Comparison of ENCODE assay signal across 8 cellular contexts in genomic region chr19:42034640-42035384, GRCh38. TPM values are rescaled to one million over a fixed set of nuclear protein-coding genes. Genes with fewer than 3 reads are reported as not detected.
DNase-seq lines count a peak whose midpoint lies in the region; ATAC-seq, FAIRE-seq and TF ChIP-seq lines count a peak whose summit lies in the region.
"Not testable (repeated sequence)": the region's sequence is repeated elsewhere in the genome, so short reads cannot be mapped to it uniquely, and the experiment has no call there.

No MANE protein-coding gene starts in this region.

- not testable (repeated sequence) for H3K9me3 ChIP-seq in RWPE2 (ENCODE audit: severe bottlenecking); effector memory CD4-positive, alpha-beta T cell (ENCODE audit: control insufficient read depth, low read length)

- TF ChIP-seq CTCF in NB4 (IDR thresholded peaks at IDR 0.05; ENCODE audit: low read depth, low read length) = peak; percentile 71
- peak; percentile 83 for TF ChIP-seq CTCF in RWPE2 (IDR thresholded peaks at IDR 0.05; ENCODE audit: poor library complexity, severe bottlenecking)

- peak overlapping the region; percentile 57 for H3K4me3 ChIP-seq in ACC112 (ENCODE audit: low read depth, low read length)
- not testable (repeated sequence) for H3K4me3 ChIP-seq in NB4 (ENCODE audit: low read depth, low read length); RWPE2 (ENCODE audit: severe bottlenecking); effector memory CD4-positive, alpha-beta T cell (ENCODE audit: insufficient read depth, low read depth, low read length, poor library complexity, severe bottlenecking)

- peak; percentile 57 for DNase-seq in GM12892 (ENCODE audit: insufficient read length)
- DNase-seq in NB4 (ENCODE audit: low read depth) = peak; percentile 61
- DNase-seq in RWPE2 (ENCODE audit: low spot score); left lobe of liver (ENCODE audit: low spot score): not testable (repeated sequence)
- peak; percentile 57 for DNase-seq in activated T-cell treated with anti-CD3 and anti-CD28 coated beads for 4 hours
- peak; percentile 11 to 54 (median 29) for DNase-seq in effector memory CD4-positive, alpha-beta T cell
- DNase-seq in stimulated activated CD4-positive, alpha-beta T cell treated with anti-CD3 and anti-CD28 coated beads, Interleukin-1b, Interleukin-23, amount 100 ng/mL, for 1 hour (ENCODE audit: low read depth in 2 of 2) = peak; percentile 41 to 43

- not testable (repeated sequence) for H2AFZ ChIP-seq in ACC112 (ENCODE audit: low read length, unreplicated experiment)

- TF ChIP-seq POLR2A in GM12892 (IDR thresholded peaks at IDR 0.05; ENCODE audit: low read depth, low read length); NB4 (IDR thresholded peaks at IDR 0.05; ENCODE audit: extremely low read depth, insufficient read length): not testable (repeated sequence)

- peak overlapping the region; percentile 44; the same call in 1 of the 2 replicates for H3K27ac ChIP-seq in ACC112 (ENCODE audit: low read depth, low read length)
- H3K27ac ChIP-seq in RWPE2 (ENCODE audit: poor library complexity, severe bottlenecking); effector memory CD4-positive, alpha-beta T cell (ENCODE audit: insufficient read depth, low read length, poor library complexity, severe bottlenecking): not testable (repeated sequence)

- not testable (repeated sequence) for H3K27me3 ChIP-seq in ACC112 (ENCODE audit: insufficient read depth, low read length); RWPE2 (ENCODE audit: insufficient read depth, poor library complexity, severe bottlenecking); effector memory CD4-positive, alpha-beta T cell (replicated peaks; ENCODE audit: control insufficient read depth, insufficient read depth, low read length, poor library complexity, severe bottlenecking)

- H3K79me2 ChIP-seq in ACC112 (ENCODE audit: control insufficient read depth, insufficient read depth, low read length, unreplicated experiment) = not testable (repeated sequence)

- not testable (repeated sequence) for H3K36me3 ChIP-seq in ACC112 (ENCODE audit: insufficient read depth, low read length); RWPE2 (ENCODE audit: low read depth); effector memory CD4-positive, alpha-beta T cell (ENCODE audit: control insufficient read depth, insufficient read depth, low read length)

- H3K4me1 ChIP-seq in ACC112 (ENCODE audit: control insufficient read depth, insufficient read depth, low read length, unreplicated experiment); RWPE2 (ENCODE audit: insufficient read depth, poor library complexity, severe bottlenecking); effector memory CD4-positive, alpha-beta T cell (ENCODE audit: control insufficient read depth, insufficient read depth, low read length, poor library complexity, severe bottlenecking): not testable (repeated sequence)

- peak; percentile 69 for ATAC-seq in RWPE2 (ENCODE audit: low read depth)
- peak; percentile 91 for ATAC-seq in left lobe of liver

- peak; percentile 92 for FAIRE-seq in GM12892 (lab: Jason Lieb, UNC)

RNA-seq across cellular contexts. Expression of gene GRIK5, which starts 35.2 kb away (rescaled TPM):
- polyA plus RNA-seq in GM12892 (2012; ENCODE audit: missing spikeins) = not detected
- total RNA-seq in left lobe of liver = 0.25 TPM

RNA-seq across cellular contexts. Expression of gene ATP1A3, which starts 40.8 kb away (rescaled TPM):
- polyA plus RNA-seq in GM12892 (2012; ENCODE audit: missing spikeins) = 3.3 TPM
- total RNA-seq in left lobe of liver = 0.10 TPM

RNA-seq across cellular contexts. Expression of gene ZNF574, which starts 41.2 kb away (rescaled TPM):
- 3.2 TPM for polyA plus RNA-seq in GM12892 (2012; ENCODE audit: missing spikeins)
- 5.4 TPM for total RNA-seq in left lobe of liver
